Comparison of ENCODE assay signal across 8 cellular contexts in the genomic region with DNA sequence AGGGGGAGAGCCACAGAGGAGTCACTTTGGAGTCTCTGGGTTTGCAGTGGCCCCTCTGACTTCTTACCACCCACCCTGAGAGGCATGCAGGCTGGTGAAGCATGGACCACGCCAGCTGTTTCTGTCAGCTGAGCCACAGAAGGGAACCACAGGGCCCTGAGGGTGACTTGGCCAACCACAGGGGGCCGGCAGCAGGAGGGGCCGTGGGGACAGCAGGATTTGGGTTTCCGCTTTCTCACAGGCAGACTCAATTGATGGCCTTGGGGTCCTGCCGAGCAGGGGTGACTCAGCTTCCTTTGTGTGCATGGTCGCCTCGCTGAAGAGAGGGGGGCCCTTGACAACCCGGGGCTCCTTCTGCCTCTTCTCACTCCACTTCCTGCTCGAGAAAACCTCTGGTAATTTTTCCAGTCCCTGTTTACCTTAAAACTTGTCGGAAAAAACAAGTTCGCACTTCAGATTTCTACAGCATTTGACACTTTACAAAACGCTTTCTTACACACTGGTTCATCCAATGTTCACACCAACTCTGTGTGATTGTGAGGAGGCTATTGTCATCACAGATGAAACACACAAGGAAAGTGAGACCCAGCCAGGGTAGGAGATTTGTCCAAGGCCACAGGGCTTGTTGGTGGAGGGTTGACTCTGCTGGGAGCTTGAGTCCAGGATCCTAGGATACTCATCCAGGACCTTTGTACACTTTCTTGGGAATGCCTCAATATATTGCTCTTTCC.
DNase-seq lines count a peak whose midpoint lies in the region; ATAC-seq, FAIRE-seq and TF ChIP-seq lines count a peak whose summit lies in the region.

No MANE protein-coding gene starts in this region.

- peaks cover 48% of the 10 kb centered on the region for H3K4me1 Mint-ChIP-seq in stimulated activated naive CD8-positive, alpha-beta T cell treated with anti-CD3 and anti-CD28 coated beads, Interleukin-15, Interleukin-2, amounts not matched to agents 100 ng/mL and 50 ng/mL, for 24 hours (ENCODE audit: low read depth)
- peaks cover 22% of the 10 kb centered on the region for H3K4me1 Mint-ChIP-seq in MCF 10A (ENCODE audit: insufficient read depth, unreplicated experiment)

- peak overlapping the region; percentile 63 for H3K4me2 ChIP-seq in OCI-LY1 (ENCODE audit: low read length)
- no peak overlapping the region for H3K4me2 ChIP-seq in fibroblast of lung (ENCODE audit: extremely low read depth, insufficient read depth, low read length)

- H4K20me1 ChIP-seq in OCI-LY1 (ENCODE audit: insufficient read depth, low read length) = no peaks in the 10 kb centered on the region
- H4K20me1 ChIP-seq in fibroblast of lung (ENCODE audit: control insufficient read depth, extremely low read depth, insufficient read depth, low read length) = no peaks in the 10 kb centered on the region

- H3K79me2 ChIP-seq in OCI-LY1 (ENCODE audit: insufficient read depth, low read length) (no peaks in the 10 kb centered on the region), fibroblast of lung (ENCODE audit: control insufficient read depth, insufficient read depth, low read length) (no peaks in the 10 kb centered on the region)

- intact Hi-C loops in MCF 10A (cut with micrococcal nuclease) = no loop called here

- peaks cover 3% of the 10 kb centered on the region for H3K27me3 Mint-ChIP-seq in stimulated activated naive CD8-positive, alpha-beta T cell treated with anti-CD3 and anti-CD28 coated beads, Interleukin-15, Interleukin-2, amounts not matched to agents 100 ng/mL and 50 ng/mL, for 24 hours
- H3K27me3 Mint-ChIP-seq in MCF 10A (ENCODE audit: insufficient read depth, unreplicated experiment) = no peaks in the 10 kb centered on the region

- no peaks in the 10 kb centered on the region for H3K9me2 ChIP-seq in OCI-LY1 (ENCODE audit: low read depth, low read length)

- peak; percentile 94 for ATAC-seq in HG02943 (IDR thresholded peaks at IDR 0.05; ENCODE audit: low read depth, unreplicated experiment)

- H2AFZ ChIP-seq in OCI-LY1 (ENCODE audit: low read length) = no peak overlapping the region
- H2AFZ ChIP-seq in fibroblast of lung (ENCODE audit: low read length) = no peak overlapping the region

- H3K4me3 ChIP-seq in OCI-LY1 (ENCODE audit: low read depth, low read length, poor library complexity, severe bottlenecking) (peak overlapping the region; percentile 6), fibroblast of lung (replicated peaks in 1 of 4; ENCODE audit: control extremely low read depth in 1 of 4, insufficient read depth in 1 of 4, low read depth in 3 of 4, low read length in 4 of 4) (no peak overlapping the region)

- no peaks in the 10 kb centered on the region for H3K36me3 Mint-ChIP-seq in stimulated activated naive CD8-positive, alpha-beta T cell treated with anti-CD3 and anti-CD28 coated beads, Interleukin-15, Interleukin-2, amounts not matched to agents 100 ng/mL and 50 ng/mL, for 24 hours (ENCODE audit: low read depth)
- H3K36me3 Mint-ChIP-seq in MCF 10A (ENCODE audit: insufficient read depth, unreplicated experiment) = no peaks in the 10 kb centered on the region

- H3K9me3 ChIP-seq in OCI-LY1 (ENCODE audit: low read length) (0 out of 2 replicates have a peak, but pooled peaks cover 3% of the 10 kb centered on the region), fibroblast of lung (ENCODE audit: control insufficient read depth, insufficient read depth, low read depth, low read length) (no peaks in the 10 kb centered on the region)

- H3K27ac ChIP-seq in OCI-LY1 (ENCODE audit: low read depth, low read length, poor library complexity, severe bottlenecking) = peak overlapping the region; percentile 95
- H3K27ac ChIP-seq in fibroblast of lung (ENCODE audit: insufficient read depth, low read length) = no peak overlapping the region

- H3K27me3 ChIP-seq in OCI-LY1 (ENCODE audit: insufficient read depth, low read length) = no peaks in the 10 kb centered on the region
- H3K27me3 ChIP-seq in fibroblast of lung (ENCODE audit: control insufficient read depth, insufficient read depth, low read length) = no peaks in the 10 kb centered on the region

- H3K36me3 ChIP-seq in OCI-LY1 (ENCODE audit: insufficient read depth, low read length) (peaks cover 13% of the 10 kb centered on the region; the same call in 1 of the 2 replicates), fibroblast of lung (ENCODE audit: control insufficient read depth, insufficient read depth, low read length) (no peaks in the 10 kb centered on the region)

- DNase-seq in GM19238 (ENCODE audit: insufficient read length, low spot score) (peak; percentile 25), fibroblast of lung (ENCODE audit: low read depth in 2 of 2) (peak; percentile 18 to 61), MCF 10A (ENCODE audit: unreplicated experiment) (no peak), OCI-M1 (lab: John Stamatoyannopoulos, UW) (no peak), D721Med (ENCODE audit: insufficient read length, low spot score) (no peak)

- H3K9ac ChIP-seq in OCI-LY1 (ENCODE audit: low read length) (peak overlapping the region; percentile 76), fibroblast of lung (ENCODE audit: insufficient read depth, low read length) (no peak overlapping the region)

- peaks cover 63% of the 10 kb centered on the region for H3K4me1 ChIP-seq in OCI-LY1 (ENCODE audit: insufficient read depth, low read length, severe bottlenecking)
- H3K4me1 ChIP-seq in fibroblast of lung (ENCODE audit: control insufficient read depth, extremely low read depth, insufficient read depth, low read length) = peaks cover 7% of the 10 kb centered on the region

- no peak overlapping the region for H3K4me3 Mint-ChIP-seq in stimulated activated naive CD8-positive, alpha-beta T cell treated with anti-CD3 and anti-CD28 coated beads, Interleukin-15, Interleukin-2, amounts not matched to agents 100 ng/mL and 50 ng/mL, for 24 hours
- H3K4me3 Mint-ChIP-seq in MCF 10A (ENCODE audit: unreplicated experiment) = no peak overlapping the region

- no TSS peak for BruUV-seq in MCF 10A (replicated peaks; lab: Mats Ljungman, UMichigan)

- H3K27ac Mint-ChIP-seq in stimulated activated naive CD8-positive, alpha-beta T cell treated with anti-CD3 and anti-CD28 coated beads, Interleukin-15, Interleukin-2, amounts not matched to agents 100 ng/mL and 50 ng/mL, for 24 hours = peak overlapping the region; percentile 13
- no peak overlapping the region for H3K27ac Mint-ChIP-seq in MCF 10A (ENCODE audit: low read depth, unreplicated experiment)

- H3K9me3 Mint-ChIP-seq in stimulated activated naive CD8-positive, alpha-beta T cell treated with anti-CD3 and anti-CD28 coated beads, Interleukin-15, Interleukin-2, amounts not matched to agents 100 ng/mL and 50 ng/mL, for 24 hours = no peaks in the 10 kb centered on the region
- peaks cover 7% of the 10 kb centered on the region for H3K9me3 Mint-ChIP-seq in MCF 10A (ENCODE audit: unreplicated experiment)

- CTCF ChIA-PET in MCF 10A (lab: Yijun Ruan, JAX) = interaction anchor here (0.6 to 0.8 kb wide), 2 partner anchors 193 to 802 kb away, joined by 3 read pairs; no protein-coding TSS in a partner anchor

- TF ChIP-seq CTCF in OCI-LY1 (IDR thresholded peaks at IDR 0.05; ENCODE audit: low read length) = no peak
- no peak for TF ChIP-seq CTCF in fibroblast of lung (conservative IDR thresholded peaks at IDR 0.05 in 1 of 2, IDR thresholded peaks at IDR 0.05 in 1 of 2; ENCODE audit: low read depth in 1 of 2, low read length in 2 of 2)
- no peak for TF ChIP-seq CTCF in MCF 10A (IDR thresholded peaks at IDR 0.05; ENCODE audit: unreplicated experiment)
- no peak for TF ChIP-seq CTCF in D721Med (IDR thresholded peaks at IDR 0.05; ENCODE audit: insufficient read depth, missing control alignments)

- FAIRE-seq in D721Med (lab: Jason Lieb, UNC) = no peak

- POLR2A ChIA-PET in MCF 10A (lab: Yijun Ruan, JAX) = interaction anchor here (0.7 kb wide), 1 partner anchor 16 kb away, joined by 3 read pairs; no protein-coding TSS in a partner anchor

- no peaks in the 10 kb centered on the region for H3F3A ChIP-seq in OCI-LY1 (ENCODE audit: insufficient read depth, low read length)

Comparison
In these comparisons a context has a peak if more than half of its experiments do, and no peak if none do; other contexts are left out.
1. DNase-seq: peak in GM19238 (single experiment) and fibroblast of lung (2 of 2); none in MCF 10A (single experiment), OCI-M1 (single experiment) and D721Med (single experiment).